In genomic region chr1:66316464-66317155, GRCh38 we compare ENCODE assay signal across 12 cellular contexts.
DNase-seq lines count a peak whose midpoint lies in the region; ATAC-seq, FAIRE-seq and TF ChIP-seq lines count a peak whose summit lies in the region.
"Had no signal": no experiment of that assay in that cellular context is flagged by ENCODE, and none has a peak within 500 bp of the region (broad histone marks: within the 10 kb centered on the region; RNA-seq: fewer than 3 reads in every experiment).

No MANE protein-coding gene starts in this region.

- no peak for TF ChIP-seq POLR2A in GM12878 (IDR thresholded peaks at IDR 0.05; ENCODE audit: low read depth, low read length)

- H3K4me1 Mint-ChIP-seq in activated naive CD4-positive, alpha-beta T cell treated with anti-CD3 and anti-CD28 coated beads for 36 hours (ENCODE audit: low read depth) = peaks cover 10% of the 10 kb centered on the region
- peaks cover 6% of the 10 kb centered on the region for H3K4me1 Mint-ChIP-seq in memory B cell
- H3K4me1 Mint-ChIP-seq in H9 = 0 out of 4 replicates have a peak, but pooled peaks cover 0 to 2% of the 10 kb centered on the region in 2 experiments

- no peak for FAIRE-seq in GM12878 (lab: Jason Lieb, UNC)
- FAIRE-seq: endometrium had no signal

- no peaks in the 10 kb centered on the region for H3K23me2 ChIP-seq in H9 (ENCODE audit: insufficient read length, low read depth, low read length, poor library complexity, severe bottlenecking)

- CTCF ChIA-PET in activated naive CD4-positive, alpha-beta T cell treated with anti-CD3 and anti-CD28 coated beads for 36 hours (lab: Charles Lee) = interaction anchor here (0.8 kb wide), 1 partner anchor 10 kb away, joined by 3 read pairs; no protein-coding TSS in a partner anchor
- CTCF ChIA-PET in GM12878 (lab: Yijun Ruan, JAX) = no interaction called here

- H2BK20ac ChIP-seq in H9 (ENCODE audit: low read depth, low read length, poor library complexity, severe bottlenecking) = no peak overlapping the region

- H3K4me3 ChIP-seq in GM12878 (no peak overlapping the region), upper lobe of right lung (no peak overlapping the region)

- H4K20me1 ChIP-seq in GM12878 (ENCODE audit: control insufficient read depth, insufficient read depth) (no peaks in the 10 kb centered on the region), H9 (ENCODE audit: control insufficient read depth, insufficient read depth, insufficient read length) (no peaks in the 10 kb centered on the region)

- H2BK120ac ChIP-seq in H9 (ENCODE audit: low read depth, low read length, poor library complexity, severe bottlenecking) = no peak overlapping the region

- intact Hi-C loops in activated naive CD4-positive, alpha-beta T cell treated with anti-CD3 and anti-CD28 coated beads for 36 hours (cut with micrococcal nuclease) = loop anchor here (1.0 kb wide), 1 partner anchor 13 kb away; no protein-coding TSS in a partner anchor
- intact Hi-C loops in GM12878 (cut with micrococcal nuclease; ENCODE audit: unreplicated experiment) (no loop called here), upper lobe of right lung (cut with DNase I) (no loop called here)

- H2AFZ ChIP-seq in GM12878 (ENCODE audit: control insufficient read depth, low read depth, low read length) (no peak overlapping the region), H9 (ENCODE audit: low read length) (no peak overlapping the region)

- peak overlapping the region; percentile 50 for H3K27ac Mint-ChIP-seq in activated naive CD4-positive, alpha-beta T cell treated with anti-CD3 and anti-CD28 coated beads for 36 hours
- H3K27ac Mint-ChIP-seq in memory B cell (no peak overlapping the region), H9 (no peak overlapping the region; a peak in 1 of 7 replicates)

- no peak overlapping the region for H3K4me3 Mint-ChIP-seq in activated naive CD4-positive, alpha-beta T cell treated with anti-CD3 and anti-CD28 coated beads for 36 hours
- H3K4me3 Mint-ChIP-seq in memory B cell = no peak overlapping the region
- H3K4me3 Mint-ChIP-seq in H9 = no peak overlapping the region

- no peak overlapping the region for H4K91ac ChIP-seq in H9 (ENCODE audit: insufficient read length, low read depth, low read length)

- H3K27me3 Mint-ChIP-seq in activated naive CD4-positive, alpha-beta T cell treated with anti-CD3 and anti-CD28 coated beads for 36 hours (ENCODE audit: low read depth) = no peaks in the 10 kb centered on the region
- H3K27me3 Mint-ChIP-seq in memory B cell (no peaks in the 10 kb centered on the region), H9 (ENCODE audit: low read depth) (no peaks in the 10 kb centered on the region)

- H3K27ac ChIP-seq in GM12878 (ENCODE audit: control insufficient read depth, insufficient read depth) = no peak overlapping the region
- H3K27ac ChIP-seq in upper lobe of right lung = peak overlapping the region; percentile 13
- H3K27ac ChIP-seq in H9 (ENCODE audit: insufficient read length, low read depth, low read length) = no peak overlapping the region

- H3K4me1 ChIP-seq in GM12878 (ENCODE audit: control insufficient read depth, insufficient read depth, low read length) = no peaks in the 10 kb centered on the region
- H3K4me1 ChIP-seq in upper lobe of right lung = no peaks in the 10 kb centered on the region
- H3K4me1 ChIP-seq in H9 (ENCODE audit: insufficient read depth, low read length) = no peaks in the 10 kb centered on the region

- no peak overlapping the region for H2BK12ac ChIP-seq in H9 (ENCODE audit: insufficient read length, low read depth, low read length)

- H3K36me3 Mint-ChIP-seq in activated naive CD4-positive, alpha-beta T cell treated with anti-CD3 and anti-CD28 coated beads for 36 hours (ENCODE audit: low read depth) = no peaks in the 10 kb centered on the region
- H3K36me3 Mint-ChIP-seq in memory B cell (peaks cover 2% of the 10 kb centered on the region), H9 (ENCODE audit: insufficient read depth in 1 of 3, low read depth in 3 of 3) (no peaks in the 10 kb centered on the region)

- H3K36me3 ChIP-seq in GM12878 (ENCODE audit: control insufficient read depth in 2 of 2, insufficient read depth in 2 of 2, low read length in 1 of 2) = no peaks in the 10 kb centered on the region
- no peaks in the 10 kb centered on the region for H3K36me3 ChIP-seq in upper lobe of right lung

- SMC1A ChIA-PET in GM12878 (lab: Charles Lee; ENCODE audit: uncharacterized antibody, unreplicated experiment) = interaction anchor here (0.9 to 1.1 kb wide), 2 partner anchors 9 to 14 kb away, joined by 3 to 5 read pairs; no protein-coding TSS in a partner anchor

- no peak for DNase-seq in activated naive CD4-positive, alpha-beta T cell treated with anti-CD3 and anti-CD28 coated beads for 36 hours
- DNase-seq in activated naive CD4-positive, alpha-beta T cell treated with Interleukin-2 at 50 U/mL for 16 hours = no peak
- DNase-seq in GM12878 (ENCODE audit: low read depth, low spot score) = no peak
- no peak for DNase-seq in memory B cell (ENCODE audit: low spot score in 2 of 2)
- DNase-seq in upper lobe of right lung = no peak
- DNase-seq in NCI-H1105 (lab: John Stamatoyannopoulos, UW) = no peak
- DNase-seq in H9 = no peak
- no peak for DNase-seq in NCI-H128 (lab: John Stamatoyannopoulos, UW; ENCODE audit: unreplicated experiment)
- DNase-seq: Kasumi-1; left colon; stimulated activated CD4-positive, alpha-beta T cell treated with anti-CD3 and anti-CD28 coated beads, Interleukin-4, amount 100 ng/mL, for 24 hours had no signal

- no TSS peak for BruUV-seq in GM12878 (replicated peaks; lab: Mats Ljungman, UMichigan)

- RAD21 ChIA-PET in GM12878 (lab: Charles Lee; ENCODE audit: unreplicated experiment) = no interaction called here

- no peak for TF ChIP-seq RAD21 in GM12878 (IDR thresholded peaks at IDR 0.05; ENCODE audit: insufficient read depth, low read depth, low read length)

- H2AK5ac ChIP-seq in H9 (ENCODE audit: insufficient read length, low read length) = no peak overlapping the region

- H3K4me2 ChIP-seq in GM12878 (ENCODE audit: control insufficient read depth, insufficient read depth) (no peak overlapping the region), H9 (ENCODE audit: insufficient read depth, insufficient read length, low read length) (no peak overlapping the region)

- H3K56ac ChIP-seq in H9 (ENCODE audit: insufficient read length, low read depth, low read length) = no peak overlapping the region

- H3K79me1 ChIP-seq in H9 (ENCODE audit: insufficient read depth, low read depth, low read length, poor library complexity, severe bottlenecking) = no peaks in the 10 kb centered on the region

- no peak for ATAC-seq in GM12878
- peak; percentile 62 for ATAC-seq in memory B cell (ENCODE audit: low read depth)
- ATAC-seq in upper lobe of right lung = peak; percentile 27

- H3K79me2 ChIP-seq in GM12878 (ENCODE audit: control insufficient read depth, insufficient read depth, low read length) = no peaks in the 10 kb centered on the region
- no peaks in the 10 kb centered on the region for H3K79me2 ChIP-seq in H9 (ENCODE audit: insufficient read depth, low read length)

- H3K9me3 Mint-ChIP-seq in activated naive CD4-positive, alpha-beta T cell treated with anti-CD3 and anti-CD28 coated beads for 36 hours = no peaks in the 10 kb centered on the region
- H3K9me3 Mint-ChIP-seq in memory B cell (no peaks in the 10 kb centered on the region), H9 (no peaks in the 10 kb centered on the region; a peak in 1 of 5 replicates)

- no peak overlapping the region for H4K8ac ChIP-seq in H9 (replicated peaks; ENCODE audit: insufficient read length, low read depth, low read length)

- POLR2A ChIA-PET in GM12878 (lab: Charles Lee) = interaction anchor here (0.6 to 0.9 kb wide), 2 partner anchors 18 to 60 kb away, joined by 3 read pairs; no protein-coding TSS in a partner anchor

- no peak overlapping the region for H3K18ac ChIP-seq in H9 (ENCODE audit: insufficient read length, low read depth, low read length)

- in situ Hi-C loops in GM12878 (cut with MboI) = no loop called here

- H3K9ac ChIP-seq in GM12878 (ENCODE audit: control insufficient read depth, insufficient read depth, low read length) (no peak overlapping the region), H9 (ENCODE audit: extremely low read depth, insufficient read length, low read length) (no peak overlapping the region)

- H2BK15ac ChIP-seq in H9 (ENCODE audit: low read depth, low read length) = no peak overlapping the region

- H3K4ac ChIP-seq in H9 (ENCODE audit: low read depth, low read length) = no peak overlapping the region

- H3K27me3 ChIP-seq in GM12878 (replicated peaks in 1 of 2; ENCODE audit: control insufficient read depth in 2 of 2, insufficient read depth in 2 of 2, low read length in 1 of 2) (no peaks in the 10 kb centered on the region), upper lobe of right lung (no peaks in the 10 kb centered on the region), H9 (ENCODE audit: insufficient read depth, low read length) (no peaks in the 10 kb centered on the region)

- TF ChIP-seq CTCF in GM12878 (IDR thresholded peaks at IDR 0.05 in 2 of 3, conservative IDR thresholded peaks at IDR 0.05 in 1 of 3; ENCODE audit: control insufficient read depth in 2 of 3, extremely low read depth in 1 of 3, insufficient read depth in 1 of 3, low read depth in 3 of 3, low read length in 3 of 3) (no peak), upper lobe of right lung (IDR thresholded peaks at IDR 0.05) (no peak), H9 (conservative IDR thresholded peaks at IDR 0.05) (no peak)

- 98% methylated on average over 3 of the region's 3 CpGs for WGBS in GM12878 (ENCODE audit: insufficient coverage, insufficient replicate concordance, low lambda C conversion rate, missing lambda C conversion rate)
- no CpG with 5 or more reads among the region's 3 CpGs for WGBS in H9 (ENCODE audit: extremely low coverage, insufficient read length, low lambda C conversion rate)

- no peak for TF ChIP-seq EP300 in GM12878 (IDR thresholded peaks at IDR 0.05; ENCODE audit: borderline replicate concordance in 1 of 2, control insufficient read depth in 1 of 2, low read depth in 2 of 2, low read length in 2 of 2)

- no peak overlapping the region for H2BK5ac ChIP-seq in H9 (ENCODE audit: insufficient read length, low read length)

- no peak overlapping the region for H3K23ac ChIP-seq in H9 (ENCODE audit: insufficient read length, low read depth, low read length)

- no peak overlapping the region for H3K14ac ChIP-seq in H9 (ENCODE audit: insufficient read depth, low read length)

- no peaks in the 10 kb centered on the region for H3K9me3 ChIP-seq in GM12878 (replicated peaks; ENCODE audit: control insufficient read depth, insufficient read depth, low read length)
- no peaks in the 10 kb centered on the region for H3K9me3 ChIP-seq in upper lobe of right lung
- H3K9me3 ChIP-seq in H9 (ENCODE audit: control insufficient read depth, low read depth, low read length) = no peaks in the 10 kb centered on the region

- no peak overlapping the region for H4K5ac ChIP-seq in H9 (ENCODE audit: insufficient read length, low read depth, low read length)

- H3T11ph ChIP-seq in H9 (ENCODE audit: low read length) = no peak overlapping the region

TF ChIP-seq in GM12878, 131 proteins besides CTCF, POLR2A, EP300 and RAD21:
- TF ChIP-seq SRF (IDR thresholded peaks at IDR 0.05; ENCODE audit: low read depth in 2 of 2, low read length in 2 of 2) (peak; percentile 75 to 93), CHD1 (IDR thresholded peaks at IDR 0.05; ENCODE audit: low read depth, low read length) (no peak)
